Comparison of ENCODE assay signal across 16 cellular contexts in genomic region chr12:87305481-87305880, GRCh38.
A peak's percentile ranks its signal among the peaks of the same experiment; 100 is the strongest.
DNase-seq lines count a peak whose midpoint lies in the region; ATAC-seq and TF ChIP-seq lines count a peak whose summit lies in the region.
"Had no signal": no experiment of that assay in that cellular context is flagged by ENCODE, and none has a peak within 500 bp of the region (broad histone marks: within the 10 kb centered on the region; RNA-seq: fewer than 3 reads in every experiment).

No MANE protein-coding gene starts in this region.

- no peak overlapping the region for H3K4me3 ChIP-seq in adipocyte (ENCODE audit: low read length)
- H3K4me3 ChIP-seq in ovary, result no peak overlapping the region
- H3K4me3 ChIP-seq: body of pancreas, Peyer's patch had no signal

- no peak for TF ChIP-seq CTCF in ovary (IDR thresholded peaks at IDR 0.05)

- in situ Hi-C loops in KBM-7 (cut with MboI; ENCODE audit: low pct_unique_long_range_greater_than_20kb, low sequenced_read_pairs), result no loop called here

- no peaks in the 10 kb centered on the region for H3K9me3 ChIP-seq in adipocyte (ENCODE audit: control insufficient read depth, low read length)
- no peaks in the 10 kb centered on the region for H3K9me3 ChIP-seq in ovary
- H3K9me3 ChIP-seq: body of pancreas, Peyer's patch had no signal

- no peaks in the 10 kb centered on the region for H3K27me3 ChIP-seq in adipocyte (replicated peaks; ENCODE audit: control insufficient read depth, insufficient read depth, low read length)
- H3K27me3 ChIP-seq in ovary, result no peaks in the 10 kb centered on the region
- H3K27me3 ChIP-seq: body of pancreas, Peyer's patch had no signal

- ATAC-seq in GM21717 (IDR thresholded peaks at IDR 0.05; ENCODE audit: unreplicated experiment) (peak; percentile 79), HG03135 (IDR thresholded peaks at IDR 0.05; ENCODE audit: unreplicated experiment) (peak; percentile 63)
- ATAC-seq in activated CD4-positive, CD25-positive, alpha-beta regulatory T cell treated with anti-CD3 and anti-CD28 coated beads, Interleukin-2, amount 50 U/mL, for 24 hours, result no peak
- ATAC-seq: activated CD8-positive, alpha-beta memory T cell treated with anti-CD3 and anti-CD28 coated beads, Interleukin-2, amount 10 ng/mL, durations not matched to agents 7 days and 5 days; body of pancreas; esophagus mucosa; T-cell; WTC11 had no signal

- H3K36me3 ChIP-seq in adipocyte (ENCODE audit: control insufficient read depth, insufficient read depth, low read length, severe bottlenecking), result no peaks in the 10 kb centered on the region
- H3K36me3 ChIP-seq in ovary, result no peaks in the 10 kb centered on the region
- H3K36me3 ChIP-seq: Peyer's patch had no signal

- H3K9ac ChIP-seq in adipocyte (ENCODE audit: low read length), result no peak overlapping the region

- peak; percentile 59 for DNase-seq in adipocyte (ENCODE audit: low read depth)
- DNase-seq in NCI-H226, result no peak
- no peak for DNase-seq in ovary
- no peak for DNase-seq in KBM-7
- DNase-seq: activated CD8-positive, alpha-beta memory T cell treated with anti-CD3 and anti-CD28 coated beads, Interleukin-2, amount 10 ng/mL, durations not matched to agents 7 days and 5 days; body of pancreas; dermis blood vessel endothelial cell; DMS79; NCI-H524; Peyer's patch; T-cell had no signal

- no peak overlapping the region for H3K27ac ChIP-seq in ovary
- H3K27ac ChIP-seq: body of pancreas, Peyer's patch had no signal

- intact Hi-C loops in ovary (cut with DNase I), result no loop called here

- TF ChIP-seq POLR2A in ovary (IDR thresholded peaks at IDR 0.05), result no peak

- no peak for TF ChIP-seq EP300 in ovary (IDR thresholded peaks at IDR 0.05)

- H3K4me1 ChIP-seq in adipocyte (ENCODE audit: control insufficient read depth, insufficient read depth, low read length), result no peaks in the 10 kb centered on the region
- H3K4me1 ChIP-seq in ovary (ENCODE audit: insufficient read depth), result no peaks in the 10 kb centered on the region
- H3K4me1 ChIP-seq: body of pancreas, Peyer's patch had no signal

Comparison
In these comparisons a context has a peak if more than half of its experiments do, and no peak if none do; other contexts are left out.
1. ATAC-seq: peak in GM21717 (single experiment) and HG03135 (single experiment); none in activated CD4-positive, CD25-positive, alpha-beta regulatory T cell treated with anti-CD3 and anti-CD28 coated beads, Interleukin-2, amount 50 U/mL, for 24 hours (0 of 2).